In genomic region chr17:57612202-57613071, GRCh38 we compare ENCODE assay signal across 8 cellular contexts.
A peak's percentile ranks its signal among the peaks of the same experiment; 100 is the strongest.
DNase-seq lines count a peak whose midpoint lies in the region; ATAC-seq and TF ChIP-seq lines count a peak whose summit lies in the region.

No MANE protein-coding gene starts in this region.

- no peak overlapping the region for H3K4me3 Mint-ChIP-seq in WTC11
- peak overlapping the region; percentile 45 for H3K4me3 Mint-ChIP-seq in natural killer cell

- POLR2A ChIA-PET in WTC11 (lab: Charles Lee): no interaction called here

- H3K27ac Mint-ChIP-seq in WTC11: peak overlapping the region; percentile 64
- peak overlapping the region; percentile 84 to 86 for H3K27ac Mint-ChIP-seq in natural killer cell

- peaks cover 13% of the 10 kb centered on the region for H3K36me3 Mint-ChIP-seq in WTC11
- H3K36me3 Mint-ChIP-seq in natural killer cell: no peaks in the 10 kb centered on the region

- CTCF ChIA-PET in WTC11 (lab: Charles Lee): interaction anchor here (1.0 to 1.4 kb wide), 4 partner anchors 14 to 369 kb away, joined by 4 to 8 read pairs (median 6); no protein-coding TSS in a partner anchor

- H3K9me3 Mint-ChIP-seq in WTC11 (peaks cover 9% of the 10 kb centered on the region), natural killer cell (no peaks in the 10 kb centered on the region)

- TF ChIP-seq CTCF in WTC11 (IDR thresholded peaks at IDR 0.05) (no peak), natural killer cell (IDR thresholded peaks at IDR 0.05) (no peak)

- intact Hi-C loops in natural killer cell (cut with micrococcal nuclease): no loop called here

- no peaks in the 10 kb centered on the region for H3K27me3 Mint-ChIP-seq in WTC11 (ENCODE audit: low read depth)
- H3K27me3 Mint-ChIP-seq in natural killer cell (ENCODE audit: low read depth in 2 of 2): no peaks in the 10 kb centered on the region

- peak; percentile 28 for DNase-seq in NCI-H1694 treated with DMSO at 0.1 percent for 48 hours (lab: John Stamatoyannopoulos, UW)
- peak; percentile 41 for DNase-seq in WTC11 (ENCODE audit: low spot score)
- no peak for DNase-seq in natural killer cell
- no peak for DNase-seq in COLO829 (ENCODE audit: low spot score)

- peak; percentile 63 for ATAC-seq in GM19043 (IDR thresholded peaks at IDR 0.05; ENCODE audit: low read depth, unreplicated experiment)
- peak; percentile 87 for ATAC-seq in WTC11
- ATAC-seq in natural killer cell: peak; percentile 91 to 96 (median 93)
- ATAC-seq in HG03460 (IDR thresholded peaks at IDR 0.05; ENCODE audit: unreplicated experiment): no peak
- ATAC-seq in GM19324 (IDR thresholded peaks at IDR 0.05; ENCODE audit: low FRiP score, unreplicated experiment): no peak
- ATAC-seq in GM21737 (IDR thresholded peaks at IDR 0.05; ENCODE audit: unreplicated experiment): no peak

- H3K4me1 Mint-ChIP-seq in WTC11 (peaks cover 49% of the 10 kb centered on the region), natural killer cell (peaks cover 26 to 30% of the 10 kb centered on the region in 2 donors)

TF ChIP-seq in WTC11, 78 proteins besides CTCF, POLR2A, EP300 and RAD21:
- TF ChIP-seq ZNF416 (CRISPR knock-in tag; IDR thresholded peaks at IDR 0.05): no peak
- TF ChIP-seq ZNF423 (CRISPR knock-in tag; IDR thresholded peaks at IDR 0.05): peak; percentile 75
- no peak for TF ChIP-seq ZMAT4 (CRISPR knock-in tag; IDR thresholded peaks at IDR 0.05)

Comparison
In these comparisons a context has a peak if more than half of its experiments do, and no peak if none do; other contexts are left out.
1. ATAC-seq: peak in GM19043 (single experiment), WTC11 (single experiment) and natural killer cell (3 of 3); none in HG03460 (single experiment), GM19324 (single experiment) and GM21737 (single experiment).
2. DNase-seq: peak in NCI-H1694 treated with DMSO at 0.1 percent for 48 hours (single experiment) and WTC11 (single experiment); none in natural killer cell (single experiment) and COLO829 (single experiment).